14 cellular contexts compared by ENCODE assay signal in the genomic region with DNA sequence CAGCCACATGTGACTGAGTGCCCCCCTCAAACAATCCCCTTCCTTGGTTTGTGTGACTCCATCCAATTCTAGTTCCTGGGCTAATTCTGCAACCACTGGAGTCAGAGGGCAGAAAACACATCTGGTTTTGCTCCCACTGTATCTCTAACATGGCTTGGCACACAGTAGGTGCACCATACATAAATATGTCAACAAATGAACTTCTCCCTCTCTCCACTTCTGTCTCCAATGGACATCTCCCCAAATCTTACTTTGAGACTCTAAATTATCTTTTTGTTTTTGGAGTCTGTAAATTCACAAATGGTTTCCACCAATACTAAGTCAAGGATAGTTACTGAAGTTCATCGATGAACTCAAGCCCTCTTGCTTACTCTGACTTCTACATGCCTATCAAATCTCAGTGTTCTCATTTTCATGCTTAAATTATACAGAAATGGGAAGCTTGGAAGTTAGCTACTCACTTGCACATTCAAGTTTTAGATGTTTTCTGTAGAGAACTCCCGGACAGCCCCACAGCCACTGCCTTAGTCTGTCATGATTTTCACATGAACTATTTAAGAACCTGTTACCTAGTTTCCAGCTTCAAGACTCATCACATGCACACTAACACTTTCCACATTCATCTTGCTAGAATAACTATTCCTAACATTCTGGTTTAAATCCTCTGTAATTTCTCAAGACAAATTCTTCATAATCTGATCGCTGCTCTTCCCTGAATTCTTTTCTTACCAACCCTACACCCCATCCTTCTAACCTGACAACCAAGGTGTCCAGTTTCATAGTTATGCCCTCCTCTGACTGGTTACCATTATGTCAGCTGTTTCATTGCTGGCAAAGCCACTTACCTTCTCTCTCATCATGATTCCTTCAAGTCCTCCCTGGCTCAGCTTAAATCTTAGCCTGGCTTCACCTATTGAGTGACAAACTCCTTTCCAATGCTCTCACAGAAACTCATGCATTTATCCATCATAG. TPM values are rescaled to one million over a fixed set of nuclear protein-coding genes. Genes with fewer than 3 reads are reported as not detected.
DNase-seq lines count a peak whose midpoint lies in the region; ATAC-seq, FAIRE-seq and TF ChIP-seq lines count a peak whose summit lies in the region.
"Had no signal": no experiment of that assay in that cellular context is flagged by ENCODE, and none has a peak within 500 bp of the region (broad histone marks: within the 10 kb centered on the region; RNA-seq: fewer than 3 reads in every experiment).

No MANE protein-coding gene starts in this region.

- no peak overlapping the region for H3K4me2 ChIP-seq in A549

- H3K4me3 Mint-ChIP-seq in endodermal cell: peak overlapping the region; percentile 2

- TF ChIP-seq POLR2A in A549 (IDR thresholded peaks at IDR 0.05; ENCODE audit: low read length) (no peak), GM12891 (IDR thresholded peaks at IDR 0.05; ENCODE audit: low read depth, low read length) (no peak; the same call in none of the 2 replicates)

- H3K4me1 Mint-ChIP-seq in endodermal cell: peaks cover 55% of the 10 kb centered on the region

- peaks cover 80% of the 10 kb centered on the region for H3K36me3 Mint-ChIP-seq in endodermal cell (ENCODE audit: low read depth)

- FAIRE-seq in A549 (lab: Jason Lieb, UNC) (no peak), GM12891 (lab: Jason Lieb, UNC) (no peak)

- WGBS in A549 (ENCODE audit: missing lambda C conversion rate): 93% methylated on average over 3 of the region's 3 CpGs
- WGBS in endodermal cell (ENCODE audit: insufficient coverage in 1 of 2, insufficient read length in 1 of 2), 2 experiments: 93 to 97% methylated on average over 3 of the region's 3 CpGs

- H3K4me3 ChIP-seq in A549 (no peak overlapping the region), SJCRH30 (no peak overlapping the region), endodermal cell (ENCODE audit: low read length) (peak overlapping the region; percentile 1)

- DNase-seq in A549 (ENCODE audit: low read depth in 1 of 2, low spot score in 1 of 2): no peak
- no peak for DNase-seq in GM12891 (ENCODE audit: insufficient read length, low spot score)
- peak in 1 of 2 experiments; percentile 46 for DNase-seq in SJCRH30
- no peak for DNase-seq in endodermal cell
- DNase-seq: effector CD4-positive, alpha-beta T cell; H7; NCI-H226; nucleus accumbens had no signal

- no peaks in the 10 kb centered on the region for H3K9me3 ChIP-seq in A549
- peaks cover 2% of the 10 kb centered on the region; the same call in 1 of the 2 replicates for H3K9me3 ChIP-seq in SJCRH30 (replicated peaks)
- no peaks in the 10 kb centered on the region for H3K9me3 ChIP-seq in endodermal cell (ENCODE audit: control insufficient read depth, low read length)

- no peak for TF ChIP-seq RAD21 in A549 (conservative IDR thresholded peaks at IDR 0.05 in 1 of 2, IDR thresholded peaks at IDR 0.05 in 1 of 2)

- ATAC-seq in A549 (no peak), HG02678 (IDR thresholded peaks at IDR 0.05; ENCODE audit: unreplicated experiment) (no peak), GM21423 (IDR thresholded peaks at IDR 0.05; ENCODE audit: unreplicated experiment) (no peak), GM21526 (IDR thresholded peaks at IDR 0.05; ENCODE audit: low FRiP score, unreplicated experiment) (no peak), HG03520 (IDR thresholded peaks at IDR 0.05; ENCODE audit: unreplicated experiment) (no peak)
- ATAC-seq: Right ventricle myocardium inferior had no signal

- H3K27me3 ChIP-seq in SJCRH30 (peaks cover 6% of the 10 kb centered on the region; the same call in 1 of the 2 replicates), endodermal cell (ENCODE audit: control insufficient read depth, insufficient read depth, low read length, poor library complexity, severe bottlenecking) (no peaks in the 10 kb centered on the region)

- CTCF ChIA-PET in A549 (lab: Yijun Ruan, JAX): no interaction called here

- H3K36me3 ChIP-seq in SJCRH30: peaks cover 86% of the 10 kb centered on the region
- peaks cover 84% of the 10 kb centered on the region for H3K36me3 ChIP-seq in endodermal cell (ENCODE audit: control insufficient read depth, insufficient read depth, low read length)

- no peak overlapping the region for H3K9ac ChIP-seq in endodermal cell (ENCODE audit: extremely low read depth, low read length, poor library complexity, severe bottlenecking)

- H3K27ac ChIP-seq in A549: no peak overlapping the region
- H3K27ac ChIP-seq in SJCRH30: peak overlapping the region; percentile 5; the same call in 1 of the 2 replicates
- H3K27ac ChIP-seq in endodermal cell (ENCODE audit: low read depth, low read length): no peak overlapping the region
- H3K27ac ChIP-seq: C4-2B had no signal

- no peak for TF ChIP-seq EP300 in A549 (IDR thresholded peaks at IDR 0.05)

- H3K27ac Mint-ChIP-seq in endodermal cell: peak overlapping the region; percentile 89

- H3K4me1 ChIP-seq in A549 (peaks cover 37% of the 10 kb centered on the region), SJCRH30 (peaks cover 12% of the 10 kb centered on the region), endodermal cell (ENCODE audit: control insufficient read depth, insufficient read depth, low read length) (peaks cover 17% of the 10 kb centered on the region)

- H3K27me3 Mint-ChIP-seq in endodermal cell (ENCODE audit: insufficient read depth): no peaks in the 10 kb centered on the region

- H3K9me3 Mint-ChIP-seq in endodermal cell: no peaks in the 10 kb centered on the region

- POLR2A ChIA-PET in A549 (lab: Yijun Ruan, JAX): no interaction called here

- TF ChIP-seq CTCF in A549 (IDR thresholded peaks at IDR 0.05) (no peak), endodermal cell (conservative IDR thresholded peaks at IDR 0.05) (no peak)

TF ChIP-seq in A549, 52 proteins besides CTCF, POLR2A, EP300 and RAD21 (continues in another document):
- TF ChIP-seq, protein P1, sequence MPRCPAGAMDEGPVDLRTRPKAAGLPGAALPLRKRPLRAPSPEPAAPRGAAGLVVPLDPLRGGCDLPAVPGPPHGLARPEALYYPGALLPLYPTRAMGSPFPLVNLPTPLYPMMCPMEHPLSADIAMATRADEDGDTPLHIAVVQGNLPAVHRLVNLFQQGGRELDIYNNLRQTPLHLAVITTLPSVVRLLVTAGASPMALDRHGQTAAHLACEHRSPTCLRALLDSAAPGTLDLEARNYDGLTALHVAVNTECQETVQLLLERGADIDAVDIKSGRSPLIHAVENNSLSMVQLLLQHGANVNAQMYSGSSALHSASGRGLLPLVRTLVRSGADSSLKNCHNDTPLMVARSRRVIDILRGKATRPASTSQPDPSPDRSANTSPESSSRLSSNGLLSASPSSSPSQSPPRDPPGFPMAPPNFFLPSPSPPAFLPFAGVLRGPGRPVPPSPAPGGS (IDR thresholded peaks at IDR 0.05): peak; percentile 19; the same call in 1 of the 3 replicates
- 0 out of 5 replicates have a peak, but pooled peaks of 1 of the 2 experiments have one; percentile 5 for TF ChIP-seq JUN (IDR thresholded peaks at IDR 0.05)
- peak; percentile 44; the same call in 1 of the 2 replicates for TF ChIP-seq HOXA7 (CRISPR knock-in tag; IDR thresholded peaks at IDR 0.05)

TF ChIP-seq in GM12891, 5 proteins besides CTCF, POLR2A, EP300 and RAD21:
- TF ChIP-seq TAF1 (IDR thresholded peaks at IDR 0.05; ENCODE audit: low read depth, low read length): 0 out of 2 replicates have a peak, but pooled peaks have one; percentile 13
- TF ChIP-seq POU2F2 (IDR thresholded peaks at IDR 0.05; ENCODE audit: low read depth, low read length): no peak
- peak; percentile 82 for TF ChIP-seq POLR2AphosphoS5 (IDR thresholded peaks at IDR 0.05; ENCODE audit: low read depth, low read length)
- no peak for TF ChIP-seq PAX5 (IDR thresholded peaks at IDR 0.05; ENCODE audit: insufficient read depth, low read length, severe bottlenecking)

RNA-seq across cellular contexts. Expression of a gene that starts 6.0 kb away (rescaled TPM):
- polyA plus RNA-seq in A549 (2011; rRNA removed): 4,402 and 4,948 TPM in 2 replicates
- polyA plus RNA-seq in A549 (2012; cell fraction: cytosol; rRNA removed): 770 and 800 TPM in 2 replicates
- 99.3 and 104 TPM in 2 replicates for polyA plus RNA-seq in A549 (2012; cell fraction: nucleus; rRNA removed)
- polyA plus RNA-seq in A549 (2017; fragmentation: RNase III; extraction: RNeasy Plus Mini Kit Qiagen cat#74134 plus additional on column Dnase treatment): 2,762 to 2,921 TPM (median 2,809 TPM) in 3 replicates
- 453 and 718 TPM in 2 replicates for polyA minus RNA-seq in A549 (2011; rRNA and poly(A)+ RNA removed)
- polyA plus RNA-seq in GM12891 (2012; ENCODE audit: low read depth, missing spikeins): 8,772 TPM
- 5,451 and 5,689 TPM in 2 replicates for total RNA-seq in SJCRH30 (2014; rRNA removed; shearing (Covaris generic))
- total RNA-seq in endodermal cell: 1,000 to 10,000 TPM; 1,411 to 1,439 TPM
- polyA plus RNA-seq in endodermal cell (2013, experiment 1 of 2): 2,660 TPM
- polyA plus RNA-seq in endodermal cell (2013, experiment 2 of 2): 2,413 TPM

RNA-seq across cellular contexts. Expression of a gene that starts 12.2 kb away (rescaled TPM):
- polyA plus RNA-seq in A549 (2011; rRNA removed) (5.7 and 5.9 TPM in 2 replicates), A549 (2017; fragmentation: RNase III; extraction: RNeasy Plus Mini Kit Qiagen cat#74134 plus additional on column Dnase treatment) (3.3 to 5.7 TPM (median 5.2 TPM) in 3 replicates)
- 0.63 and 0.82 TPM in 2 replicates for polyA plus RNA-seq in A549 (2012; cell fraction: cytosol; rRNA removed)
- polyA plus RNA-seq in A549 (2012; cell fraction: nucleus; rRNA removed): 0.34 and 0.40 TPM in 2 replicates
- polyA minus RNA-seq in A549 (2011; rRNA and poly(A)+ RNA removed): 3.6 and 4.7 TPM in 2 replicates
- polyA plus RNA-seq in GM12891 (2012; ENCODE audit: low read depth, missing spikeins): 1.7 TPM
- 2.7 and 3.0 TPM in 2 replicates for total RNA-seq in SJCRH30 (2014; rRNA removed; shearing (Covaris generic))
- total RNA-seq in endodermal cell: under 1 TPM; 0.13 TPM
- polyA plus RNA-seq in endodermal cell (2013, experiment 1 of 2): 0.21 TPM
- not detected for polyA plus RNA-seq in endodermal cell (2013, experiment 2 of 2)

RNA-seq across cellular contexts. Expression of a gene that starts 30.8 kb away (rescaled TPM):
- polyA plus RNA-seq in A549 (2011; rRNA removed) (84.3 and 107 TPM in 2 replicates), A549 (2017; fragmentation: RNase III; extraction: RNeasy Plus Mini Kit Qiagen cat#74134 plus additional on column Dnase treatment) (51.5 to 63.3 TPM (median 60.0 TPM) in 3 replicates)
- polyA plus RNA-seq in A549 (2012; cell fraction: cytosol; rRNA removed): 15.5 and 16.3 TPM in 2 replicates
- 20.1 and 35.7 TPM in 2 replicates for polyA plus RNA-seq in A549 (2012; cell fraction: nucleus; rRNA removed)
- polyA minus RNA-seq in A549 (2011; rRNA and poly(A)+ RNA removed): 23.7 and 32.4 TPM in 2 replicates
- polyA plus RNA-seq in GM12891 (2012; ENCODE audit: low read depth, missing spikeins): 16.2 TPM
- 81.1 and 103 TPM in 2 replicates for total RNA-seq in SJCRH30 (2014; rRNA removed; shearing (Covaris generic))
- 10 to 100 TPM; 47.7 to 50.4 TPM for total RNA-seq in endodermal cell
- 28.2 TPM for polyA plus RNA-seq in endodermal cell (2013, experiment 1 of 2)
- polyA plus RNA-seq in endodermal cell (2013, experiment 2 of 2): 28.5 TPM
